Comparison of ENCODE assay signal across 25 cellular contexts in the genomic region with DNA sequence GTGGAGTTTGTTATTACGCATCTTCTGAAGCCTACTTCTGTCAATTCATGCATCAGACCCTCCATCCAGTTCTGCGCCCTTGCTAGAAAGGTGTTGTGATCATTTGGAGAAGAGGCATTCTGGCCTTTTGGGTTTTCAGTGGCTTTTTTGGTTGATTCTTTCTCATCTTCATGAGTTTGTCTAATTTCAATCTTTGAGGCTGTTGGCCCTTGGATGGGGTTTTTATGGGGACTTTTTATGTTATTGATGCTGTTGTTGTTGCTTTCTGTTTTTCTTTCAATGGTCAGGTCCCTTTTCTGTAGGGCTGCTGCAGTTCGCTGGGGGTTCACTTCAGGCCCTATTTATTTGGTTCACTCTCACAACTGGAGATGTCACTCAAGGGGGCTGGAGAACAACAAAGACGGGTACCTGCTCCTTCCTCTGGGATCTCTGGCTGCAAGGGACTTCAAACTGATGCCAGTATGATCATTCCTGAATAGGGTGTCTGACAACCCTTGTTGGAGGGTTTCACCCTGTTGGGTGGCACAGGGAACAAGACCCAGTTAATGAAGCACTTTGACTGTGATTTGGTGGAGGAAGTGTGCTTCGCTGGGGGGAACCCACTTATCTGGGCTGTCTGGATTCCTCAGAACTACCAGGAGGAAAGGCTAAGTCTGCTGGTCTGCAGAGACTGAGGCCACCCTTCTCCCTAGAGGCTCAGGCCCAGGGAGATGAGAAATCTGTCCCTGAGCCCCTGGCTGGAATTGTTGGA.
"Had no signal": no experiment of that assay in that cellular context is flagged by ENCODE, and none has a peak within 500 bp of the region (broad histone marks: within the 10 kb centered on the region; RNA-seq: fewer than 3 reads in every experiment).

No MANE protein-coding gene starts in this region.

- H3K4me1 Mint-ChIP-seq: activated naive CD4-positive, alpha-beta T cell treated with anti-CD3 and anti-CD28 coated beads, Interleukin-2, amount 10 ng/mL, durations not matched to agents 7 days and 5 days; endodermal cell; memory B cell; WTC11 had no signal

- DNase-seq: activated CD4-positive, alpha-beta T cell treated with anti-CD3 and anti-CD28 coated beads for 1 hour; activated CD8-positive, alpha-beta memory T cell treated with anti-CD3 and anti-CD28 coated beads for 24 hours; activated CD8-positive, alpha-beta memory T cell treated with anti-CD3 and anti-CD28 coated beads, Interleukin-2, amount 50 U/mL, for 48 hours; activated gamma-delta T cell; activated naive CD4-positive, alpha-beta T cell treated with anti-CD3 and anti-CD28 coated beads, Interleukin-2, amount 10 ng/mL, durations not matched to agents 7 days and 5 days; activated T-cell treated with anti-CD3 and anti-CD28 coated beads, Interleukin-2, amount 50 U/mL, for 24 hours; amygdala; central memory CD4-positive, alpha-beta T cell; endodermal cell; foreskin fibroblast; head of caudate nucleus; hippocampal formation; kidney; midbrain; naive thymus-derived CD8-positive, alpha-beta T cell; right cardiac atrium; stimulated activated CD4-positive, alpha-beta T cell treated with anti-CD3 and anti-CD28 coated beads, Interleukin-15, amount 100 ng/mL, for 24 hours; stimulated activated CD4-positive, alpha-beta T cell treated with anti-CD3 and anti-CD28 coated beads, Interleukin-2, amount 100 ng/mL, for 24 hours; stimulated activated naive CD4-positive, alpha-beta T cell treated with Interleukin-2 at 50 U/mL for 16 hours; T-helper 2 cell; uterus had no signal

- H3K27ac Mint-ChIP-seq: activated naive CD4-positive, alpha-beta T cell treated with anti-CD3 and anti-CD28 coated beads, Interleukin-2, amount 10 ng/mL, durations not matched to agents 7 days and 5 days; activated T-cell treated with anti-CD3 and anti-CD28 coated beads, Interleukin-2, amount 50 U/mL, for 24 hours; endodermal cell; memory B cell; type B pancreatic cell; WTC11 had no signal

- H3K27me3 Mint-ChIP-seq: activated naive CD4-positive, alpha-beta T cell treated with anti-CD3 and anti-CD28 coated beads, Interleukin-2, amount 10 ng/mL, durations not matched to agents 7 days and 5 days; activated T-cell treated with anti-CD3 and anti-CD28 coated beads, Interleukin-2, amount 50 U/mL, for 24 hours; memory B cell; naive thymus-derived CD8-positive, alpha-beta T cell; type B pancreatic cell had no signal

- H3K4me3 Mint-ChIP-seq: activated naive CD4-positive, alpha-beta T cell treated with anti-CD3 and anti-CD28 coated beads, Interleukin-2, amount 10 ng/mL, durations not matched to agents 7 days and 5 days; activated T-cell treated with anti-CD3 and anti-CD28 coated beads, Interleukin-2, amount 50 U/mL, for 24 hours; endodermal cell; memory B cell; naive thymus-derived CD8-positive, alpha-beta T cell; type B pancreatic cell; WTC11 had no signal

- ATAC-seq: esophagus mucosa; naive thymus-derived CD8-positive, alpha-beta T cell; right cardiac atrium; WTC11 had no signal
